Comparison of ENCODE assay signal across 1 cellular context in genomic region chr2:225602205-225602604, GRCh38.
TF ChIP-seq lines count a peak whose summit lies in the region.

No MANE protein-coding gene starts in this region.

TF ChIP-seq in K562, 482 proteins besides CTCF, POLR2A, EP300 and RAD21 (continued from another document):
- TF ChIP-seq ZMIZ1 (IDR thresholded peaks at IDR 0.05; ENCODE audit: low read depth in 2 of 2, low read length in 2 of 2): peak in 1 of 2 experiments; percentile 46; a peak in 1 of 4 replicates
- peak; percentile 74; the same call in 1 of the 2 replicates for TF ChIP-seq FOXJ2 (tag; IDR thresholded peaks at IDR 0.05)
- TF ChIP-seq TFE3 (CRISPR knock-in tag; IDR thresholded peaks at IDR 0.05): no peak
- no peak for TF ChIP-seq CHD7 (IDR thresholded peaks at IDR 0.05; ENCODE audit: low read depth, low read length)
- TF ChIP-seq ZNF830 (CRISPR knock-in tag; IDR thresholded peaks at IDR 0.05): no peak
- 0 out of 2 replicates have a peak, but pooled peaks have one; percentile 23 for TF ChIP-seq GATA2 (CRISPR knock-in tag; IDR thresholded peaks at IDR 0.05)
- TF ChIP-seq SMARCC2 (IDR thresholded peaks at IDR 0.05; ENCODE audit: low read depth): 0 out of 2 replicates have a peak, but pooled peaks have one; percentile 32
- peak; percentile 65; the same call in 1 of the 2 replicates for TF ChIP-seq STAT5A (IDR thresholded peaks at IDR 0.05; ENCODE audit: borderline replicate concordance, low read length)
- TF ChIP-seq TEAD4 (IDR thresholded peaks at IDR 0.05; ENCODE audit: low read length): peak; percentile 88
- no peak for TF ChIP-seq TEAD4 (CRISPR knock-in tag; IDR thresholded peaks at IDR 0.05; ENCODE audit: borderline replicate concordance)
- 0 out of 2 replicates have a peak, but pooled peaks have one; percentile 28 for TF ChIP-seq RBFOX2 (IDR thresholded peaks at IDR 0.05; ENCODE audit: low read depth, low read length)
- no peak for TF ChIP-seq EP400 (IDR thresholded peaks at IDR 0.05)
- peak; percentile 47; the same call in 1 of the 2 replicates for TF ChIP-seq CXXC5 (CRISPR knock-in tag; IDR thresholded peaks at IDR 0.05)
- no peak for TF ChIP-seq ZFP1 (CRISPR knock-in tag; IDR thresholded peaks at IDR 0.05)
- no peak for TF ChIP-seq ADNP (tag; IDR thresholded peaks at IDR 0.05)
- peak; percentile 90 for TF ChIP-seq ARID1B (IDR thresholded peaks at IDR 0.05)
- TF ChIP-seq CCNT2 (IDR thresholded peaks at IDR 0.05; ENCODE audit: borderline replicate concordance, extremely low read depth, insufficient read length, low read depth, low read length): peak; percentile 24
- TF ChIP-seq VEZF1 (CRISPR knock-in tag; IDR thresholded peaks at IDR 0.05): 0 out of 2 replicates have a peak, but pooled peaks have one; percentile 16
- peak; percentile 69; the same call in 1 of the 2 replicates for TF ChIP-seq LEF1 (IDR thresholded peaks at IDR 0.05)
- TF ChIP-seq CBFA2T3 (IDR thresholded peaks at IDR 0.05): peak; percentile 91
- TF ChIP-seq MTA2 (IDR thresholded peaks at IDR 0.05; ENCODE audit: low read depth): peak; percentile 79
- 0 out of 4 replicates have a peak, but pooled peaks of 1 of the 2 experiments have one; percentile 13 for TF ChIP-seq TBL1XR1 (IDR thresholded peaks at IDR 0.05; ENCODE audit: low read length in 2 of 2)
- TF ChIP-seq DMBX1 (CRISPR knock-in tag; IDR thresholded peaks at IDR 0.05; ENCODE audit: borderline replicate concordance): peak; percentile 24; the same call in 1 of the 2 replicates
- TF ChIP-seq CC2D1A (IDR thresholded peaks at IDR 0.05): peak; percentile 49; the same call in 1 of the 2 replicates
- TF ChIP-seq TAL1 (IDR thresholded peaks at IDR 0.05): peak; percentile 93
- peak; percentile 68; the same call in 1 of the 2 replicates for TF ChIP-seq POLR2AphosphoS5 (IDR thresholded peaks at IDR 0.05; ENCODE audit: control insufficient read depth, insufficient read depth, low read depth, low read length)
- peak; percentile 34; the same call in 1 of the 2 replicates for TF ChIP-seq PKNOX1 (IDR thresholded peaks at IDR 0.05)
- 0 out of 2 replicates have a peak, but pooled peaks have one; percentile 17 for TF ChIP-seq KLF16 (IDR thresholded peaks at IDR 0.05)
- peak; percentile 79; the same call in 1 of the 2 replicates for TF ChIP-seq NFATC3 (IDR thresholded peaks at IDR 0.05)
- TF ChIP-seq HEY1 (CRISPR knock-in tag; IDR thresholded peaks at IDR 0.05; ENCODE audit: borderline replicate concordance): no peak
- peak; percentile 59 to 63; a peak in 3 of 4 replicates for TF ChIP-seq TRIM24 (IDR thresholded peaks at IDR 0.05)
- peak in 1 of 2 experiments; percentile 93; a peak in 2 of 4 replicates for TF ChIP-seq SRF (CRISPR knock-in tag; IDR thresholded peaks at IDR 0.05)
- peak in 1 of 3 experiments; percentile 20; a peak in 1 of 6 replicates for TF ChIP-seq ZBTB11 (CRISPR knock-in tag; IDR thresholded peaks at IDR 0.05)
- peak; percentile 76 for TF ChIP-seq PML (IDR thresholded peaks at IDR 0.05; ENCODE audit: low read length)
- TF ChIP-seq NCOR1 (IDR thresholded peaks at IDR 0.05): peak; percentile 80
- peak; percentile 80 for TF ChIP-seq CBFA2T2 (conservative IDR thresholded peaks at IDR 0.05)
TF ChIP-seq in K562: peak in this region for 41.
